Comparison of ENCODE assay signal across 8 cellular contexts in genomic region chr14:76962303-76962660, GRCh38.
DNase-seq lines count a peak whose midpoint lies in the region; ATAC-seq and TF ChIP-seq lines count a peak whose summit lies in the region.

No MANE protein-coding gene starts in this region.

- no peak for TF ChIP-seq CTCF in PC-9 (conservative IDR thresholded peaks at IDR 0.05)
- TF ChIP-seq CTCF in osteocyte (IDR thresholded peaks at IDR 0.05) = no peak

- no peaks in the 10 kb centered on the region for H3K9me3 ChIP-seq in CD4-positive, alpha-beta memory T cell (ENCODE audit: control insufficient read depth in 1 of 2, low read length in 2 of 2)
- H3K9me3 ChIP-seq in PC-9 (ENCODE audit: insufficient read depth, low read depth) = no peaks in the 10 kb centered on the region

- no peaks in the 10 kb centered on the region for H3K36me3 Mint-ChIP-seq in CD4-positive, alpha-beta memory T cell
- no peaks in the 10 kb centered on the region for H3K36me3 Mint-ChIP-seq in osteocyte (ENCODE audit: unreplicated experiment)

- H3K27me3 ChIP-seq in CD4-positive, alpha-beta memory T cell (ENCODE audit: insufficient read depth, low read length) = no peaks in the 10 kb centered on the region
- no peaks in the 10 kb centered on the region for H3K27me3 ChIP-seq in PC-9 (ENCODE audit: insufficient read depth, low read depth)

- intact Hi-C loops in CD4-positive, alpha-beta memory T cell (cut with micrococcal nuclease) = loop anchor here (1.0 to 2.0 kb wide), 5 partner anchors 15 to 136 kb away; partner anchors contain the start of gene CIPC
- intact Hi-C loops in PC-9 (cut with micrococcal nuclease; ENCODE audit: unreplicated experiment) = no loop called here

- H3K27me3 Mint-ChIP-seq in CD4-positive, alpha-beta memory T cell = no peaks in the 10 kb centered on the region
- no peaks in the 10 kb centered on the region for H3K27me3 Mint-ChIP-seq in osteocyte (ENCODE audit: unreplicated experiment)

- H3K4me1 Mint-ChIP-seq in CD4-positive, alpha-beta memory T cell = peaks cover 50 to 79% (median 63%) of the 10 kb centered on the region in 4 donors
- H3K4me1 Mint-ChIP-seq in osteocyte (ENCODE audit: unreplicated experiment) = peaks cover 53% of the 10 kb centered on the region

- H4K20me1 ChIP-seq in PC-9 (ENCODE audit: insufficient read depth) = no peaks in the 10 kb centered on the region

- H3K4me3 Mint-ChIP-seq in CD4-positive, alpha-beta memory T cell = peak overlapping the region; percentile 73 to 93 (median 86)
- peak overlapping the region; percentile 66 for H3K4me3 Mint-ChIP-seq in osteocyte (ENCODE audit: unreplicated experiment)

- POLR2A ChIA-PET in CD4-positive, alpha-beta memory T cell (lab: Charles Lee; ENCODE audit: partially characterized antibody) = interaction anchor here (0.6 to 3.3 kb wide), 28 partner anchors 9 to 196 kb away, joined by 3 to 106 read pairs (median 8); partner anchors contain the start of gene IRF2BPL
- POLR2A ChIA-PET in PC-9 (lab: Charles Lee; ENCODE audit: unreplicated experiment) = interaction anchor here (0.5 to 1.9 kb wide), 16 partner anchors 9 to 933 kb away, joined by 3 to 32 read pairs (median 5); partner anchors contain the start of gene GSTZ1

- no peaks in the 10 kb centered on the region for H3K9me2 ChIP-seq in PC-9 (ENCODE audit: insufficient read depth)

- no peak for DNase-seq in CD4-positive, alpha-beta memory T cell
- DNase-seq in PC-9 = no peak
- DNase-seq in epithelial cell of prostate (ENCODE audit: low read depth, low spot score) = no peak
- DNase-seq in osteocyte (ENCODE audit: extremely low spot score, unreplicated experiment) = no peak
- DNase-seq in NCI-H128 (lab: John Stamatoyannopoulos, UW; ENCODE audit: unreplicated experiment) = no peak
- DNase-seq in OCI-M2 (lab: John Stamatoyannopoulos, UW; ENCODE audit: unreplicated experiment) = no peak
- no peak for DNase-seq in D341Med (ENCODE audit: low spot score)

- peak overlapping the region; percentile 87 to 100 (median 97) for H3K27ac Mint-ChIP-seq in CD4-positive, alpha-beta memory T cell
- H3K27ac Mint-ChIP-seq in osteocyte (ENCODE audit: unreplicated experiment) = peak overlapping the region; percentile 99

- H3K4me2 ChIP-seq in PC-9 = peak overlapping the region; percentile 79

- BruUV-seq in PC-9 (replicated peaks; lab: Mats Ljungman, UMichigan) = no TSS peak

- 0 out of 2 replicates have a peak, but pooled peaks cover 9% of the 10 kb centered on the region for H3K79me2 ChIP-seq in PC-9 (ENCODE audit: low read depth)

- peak overlapping the region; percentile 48 to 61 for H3K4me3 ChIP-seq in CD4-positive, alpha-beta memory T cell (ENCODE audit: low read length in 2 of 2)
- peak overlapping the region; percentile 48 for H3K4me3 ChIP-seq in PC-9

- H3K36me3 ChIP-seq in CD4-positive, alpha-beta memory T cell (ENCODE audit: insufficient read depth, low read length) = no peaks in the 10 kb centered on the region
- no peaks in the 10 kb centered on the region for H3K36me3 ChIP-seq in PC-9 (ENCODE audit: low read depth)

- no peak for ATAC-seq in GM21576 (IDR thresholded peaks at IDR 0.05; ENCODE audit: unreplicated experiment)

- CTCF ChIA-PET in CD4-positive, alpha-beta memory T cell (lab: Charles Lee; ENCODE audit: partially characterized antibody) = interaction anchor here (0.8 to 3.1 kb wide), 36 partner anchors 9 to 161 kb away, joined by 3 to 37 read pairs (median 4); no protein-coding TSS in a partner anchor
- CTCF ChIA-PET in PC-9 (lab: Charles Lee) = interaction anchor here (0.6 to 2.7 kb wide), 15 partner anchors 9 to 359 kb away, joined by 3 to 27 read pairs (median 6); partner anchors contain the start of gene GSTZ1

- H3K9me3 Mint-ChIP-seq in CD4-positive, alpha-beta memory T cell = no peaks in the 10 kb centered on the region
- no peaks in the 10 kb centered on the region for H3K9me3 Mint-ChIP-seq in osteocyte (ENCODE audit: unreplicated experiment)

- H3F3A ChIP-seq in PC-9 (ENCODE audit: insufficient read depth, low read depth) = peaks cover 56% of the 10 kb centered on the region

- peaks cover 78% of the 10 kb centered on the region for H3K4me1 ChIP-seq in CD4-positive, alpha-beta memory T cell (ENCODE audit: insufficient read depth, low read length)
- peaks cover 65% of the 10 kb centered on the region for H3K4me1 ChIP-seq in PC-9 (replicated peaks; ENCODE audit: insufficient read depth)

- H2AFZ ChIP-seq in PC-9 = no peak overlapping the region; the same call in 1 of the 2 replicates

- peak overlapping the region; percentile 81 for H3K27ac ChIP-seq in CD4-positive, alpha-beta memory T cell (ENCODE audit: low read depth, low read length)
- H3K27ac ChIP-seq in PC-9 (peak overlapping the region; percentile 90), epithelial cell of prostate (peak overlapping the region; percentile 96)
